ENCODE assay signal across 18 cellular contexts in genomic region chr2:7697052-7697451, GRCh38.
A peak's percentile ranks its signal among the peaks of the same experiment; 100 is the strongest.
DNase-seq lines count a peak whose midpoint lies in the region; ATAC-seq and TF ChIP-seq lines count a peak whose summit lies in the region.
"Had no signal": no experiment of that assay in that cellular context is flagged by ENCODE, and none has a peak within 500 bp of the region (broad histone marks: within the 10 kb centered on the region; RNA-seq: fewer than 3 reads in every experiment).

No MANE protein-coding gene starts in this region.

- BruUV-seq in HCT116 (replicated peaks; lab: Mats Ljungman, UMichigan): no TSS peak

- H3K4me1 ChIP-seq in HCT116 (ENCODE audit: control insufficient read depth in 1 of 2, insufficient read depth in 2 of 2, low read length in 2 of 2) (no peaks in the 10 kb centered on the region), gastrocnemius medialis (no peaks in the 10 kb centered on the region)

- RAD21 ChIA-PET in HCT116 (lab: Charles Lee; ENCODE audit: low non-redundant PET in 1 of 2, low total read pairs in 2 of 2, uncharacterized antibody in 2 of 2, unreplicated experiment in 2 of 2): no interaction called here

- TF ChIP-seq RAD21 in HCT116 (IDR thresholded peaks at IDR 0.05; ENCODE audit: low read depth): no peak

- in situ Hi-C loops in gastrocnemius medialis (cut with MboI; ENCODE audit: low sequenced_read_pairs in 4 of 4): no loop called here

- POLR2A ChIA-PET in HCT116 (lab: Charles Lee): no interaction called here

- ATAC-seq in HCT116 (peak; percentile 63; the same call in 1 of the 2 replicates), gastrocnemius medialis (no peak)

- H2AFZ ChIP-seq in HCT116 (ENCODE audit: low read depth, low read length, poor library complexity, severe bottlenecking): no peak overlapping the region

- H3K4me2 ChIP-seq in HCT116 (ENCODE audit: low read length): no peak overlapping the region
- H3K4me2 ChIP-seq: BLaER1, KMS-11 had no signal

- intact Hi-C loops in HCT116 (cut with micrococcal nuclease) (no loop called here), gastrocnemius medialis (cut with DNase I; ENCODE audit: low total_unique reads) (no loop called here)

- H3K9me3 ChIP-seq in HCT116 (ENCODE audit: control insufficient read depth in 1 of 2, insufficient read depth in 1 of 2, low read depth in 1 of 2, low read length in 2 of 2): no peaks in the 10 kb centered on the region
- H3K9me3 ChIP-seq in gastrocnemius medialis: no peaks in the 10 kb centered on the region
- H3K9me3 ChIP-seq: BLaER1 had no signal

- H3K36me3 ChIP-seq in GM06990 (ENCODE audit: control insufficient read depth, insufficient read depth, low read length) (no peaks in the 10 kb centered on the region), HCT116 (ENCODE audit: control insufficient read depth in 1 of 2, insufficient read depth in 2 of 2, low read length in 2 of 2) (no peaks in the 10 kb centered on the region), gastrocnemius medialis (no peaks in the 10 kb centered on the region)
- H3K36me3 ChIP-seq: BLaER1 had no signal

- TF ChIP-seq POLR2A in HCT116 (IDR thresholded peaks at IDR 0.05; ENCODE audit: borderline replicate concordance, extremely low read depth, insufficient read depth, insufficient read length) (no peak), gastrocnemius medialis (IDR thresholded peaks at IDR 0.05) (no peak)

- no peak overlapping the region for H3K9ac ChIP-seq in HCT116 (ENCODE audit: low read length)
- H3K9ac ChIP-seq: BLaER1, KMS-11 had no signal

- no peaks in the 10 kb centered on the region for H3K79me2 ChIP-seq in HCT116 (ENCODE audit: insufficient read depth, low read length)

- H3K4me3 ChIP-seq in GM06990 (replicated peaks; ENCODE audit: low read depth, low read length) (no peak overlapping the region), HCT116 (replicated peaks in 1 of 2; ENCODE audit: low read depth in 1 of 2, low read length in 2 of 2) (no peak overlapping the region), gastrocnemius medialis (no peak overlapping the region)
- H3K4me3 ChIP-seq: BLaER1 had no signal

- CTCF ChIA-PET in HCT116 (lab: Charles Lee): no interaction called here

- DNase-seq in GM06990 (ENCODE audit: extremely low read depth, insufficient read length): no peak
- DNase-seq in HCT116 (ENCODE audit: low read depth, low spot score): no peak
- peak; percentile 43 for DNase-seq in RPMI8226
- DNase-seq in iPS DF 19.7 (ENCODE audit: low read depth, low spot score): peak; percentile 17
- no peak for DNase-seq in OCI-M2 (lab: John Stamatoyannopoulos, UW; ENCODE audit: unreplicated experiment)
- DNase-seq in AG08396 (ENCODE audit: low spot score): no peak
- no peak for DNase-seq in gastrocnemius medialis
- DNase-seq: CD8-positive, alpha-beta memory T cell; MM.1S; NCI-H1105; NCI-H2029; NCI-H345; NCI-H774; SIG-M5; T-helper 2 cell had no signal

- H3K27ac ChIP-seq in HCT116 (ENCODE audit: low read depth, low read length) (no peak overlapping the region), gastrocnemius medialis (no peak overlapping the region)
- H3K27ac ChIP-seq: BLaER1, HL-60, KMS-11 had no signal

- TF ChIP-seq CTCF in GM06990 (IDR thresholded peaks at IDR 0.05; ENCODE audit: insufficient read depth, low read length, poor library complexity, severe bottlenecking) (peak; percentile 20), HCT116 (IDR thresholded peaks at IDR 0.05 in 2 of 3, conservative IDR thresholded peaks at IDR 0.05 in 1 of 3; ENCODE audit: borderline replicate concordance in 1 of 3, insufficient read depth in 1 of 3, low read depth in 2 of 3, low read length in 2 of 3) (peak in 1 of 3 experiments; percentile 21; a peak in 1 of 6 replicates), gastrocnemius medialis (IDR thresholded peaks at IDR 0.05 in 4 of 5, conservative IDR thresholded peaks at IDR 0.05 in 1 of 5) (no peak)

- H4K20me1 ChIP-seq in HCT116 (ENCODE audit: insufficient read depth): no peaks in the 10 kb centered on the region
- H4K20me1 ChIP-seq: BLaER1 had no signal

- H3K27me3 ChIP-seq in GM06990 (replicated peaks; ENCODE audit: control insufficient read depth, insufficient read depth, low read length): no peaks in the 10 kb centered on the region; the same call in 1 of the 2 replicates
- H3K27me3 ChIP-seq in HCT116 (ENCODE audit: insufficient read depth, low read length): 0 out of 2 replicates have a peak, but pooled peaks cover 1% of the 10 kb centered on the region
- H3K27me3 ChIP-seq in gastrocnemius medialis: no peaks in the 10 kb centered on the region
- H3K27me3 ChIP-seq: BLaER1 had no signal

- H3K9me2 ChIP-seq in HCT116 (ENCODE audit: insufficient read depth): no peaks in the 10 kb centered on the region

TF ChIP-seq in HCT116, 20 proteins besides CTCF, POLR2A, EP300 and RAD21:
- TF ChIP-seq REST (IDR thresholded peaks at IDR 0.05; ENCODE audit: low read depth) (no peak), CBX3 (IDR thresholded peaks at IDR 0.05; ENCODE audit: low read depth) (no peak), ATF3 (IDR thresholded peaks at IDR 0.05) (no peak), SP1 (IDR thresholded peaks at IDR 0.05; ENCODE audit: low read depth) (no peak), JUND (IDR thresholded peaks at IDR 0.05) (no peak), YY1 (IDR thresholded peaks at IDR 0.05; ENCODE audit: extremely low read depth, insufficient replicate concordance, low read depth, low read length) (no peak), POLR2AphosphoS5 (IDR thresholded peaks at IDR 0.05; ENCODE audit: low read depth, low read length) (no peak), MAX (IDR thresholded peaks at IDR 0.05) (no peak), ELF1 (IDR thresholded peaks at IDR 0.05; ENCODE audit: borderline replicate concordance, low read depth) (no peak), ZNF274 (IDR thresholded peaks at IDR 0.05; ENCODE audit: low read depth, low read length) (no peak), ZFX (IDR thresholded peaks at IDR 0.05) (no peak), SRF (IDR thresholded peaks at IDR 0.05; ENCODE audit: low read depth) (no peak), SIN3A (IDR thresholded peaks at IDR 0.05; ENCODE audit: low read depth) (no peak), ZBTB33 (IDR thresholded peaks at IDR 0.05; ENCODE audit: extremely low read depth, insufficient replicate concordance, low read length) (no peak), EZH2phosphoT487 (IDR thresholded peaks at IDR 0.05; ENCODE audit: borderline replicate concordance) (no peak), CEBPB (IDR thresholded peaks at IDR 0.05; ENCODE audit: low read depth) (no peak), TCF7L2 (IDR thresholded peaks at IDR 0.05; ENCODE audit: borderline replicate concordance, extremely low read depth, insufficient read depth, insufficient read length) (no peak), EGR1 (IDR thresholded peaks at IDR 0.05; ENCODE audit: low read depth) (no peak), FOSL1 (IDR thresholded peaks at IDR 0.05; ENCODE audit: low read depth) (no peak), EZH2 (IDR thresholded peaks at IDR 0.05) (no peak)

Comparison
In these comparisons a context has a peak if more than half of its experiments do, and no peak if none do; other contexts are left out.
1. DNase-seq: peak in RPMI8226 (single experiment) and iPS DF 19.7 (single experiment); none in GM06990 (single experiment), HCT116 (single experiment), OCI-M2 (single experiment), AG08396 (single experiment) and gastrocnemius medialis (0 of 2).